ENCODE assay signal across 1 cellular context in the genomic region with DNA sequence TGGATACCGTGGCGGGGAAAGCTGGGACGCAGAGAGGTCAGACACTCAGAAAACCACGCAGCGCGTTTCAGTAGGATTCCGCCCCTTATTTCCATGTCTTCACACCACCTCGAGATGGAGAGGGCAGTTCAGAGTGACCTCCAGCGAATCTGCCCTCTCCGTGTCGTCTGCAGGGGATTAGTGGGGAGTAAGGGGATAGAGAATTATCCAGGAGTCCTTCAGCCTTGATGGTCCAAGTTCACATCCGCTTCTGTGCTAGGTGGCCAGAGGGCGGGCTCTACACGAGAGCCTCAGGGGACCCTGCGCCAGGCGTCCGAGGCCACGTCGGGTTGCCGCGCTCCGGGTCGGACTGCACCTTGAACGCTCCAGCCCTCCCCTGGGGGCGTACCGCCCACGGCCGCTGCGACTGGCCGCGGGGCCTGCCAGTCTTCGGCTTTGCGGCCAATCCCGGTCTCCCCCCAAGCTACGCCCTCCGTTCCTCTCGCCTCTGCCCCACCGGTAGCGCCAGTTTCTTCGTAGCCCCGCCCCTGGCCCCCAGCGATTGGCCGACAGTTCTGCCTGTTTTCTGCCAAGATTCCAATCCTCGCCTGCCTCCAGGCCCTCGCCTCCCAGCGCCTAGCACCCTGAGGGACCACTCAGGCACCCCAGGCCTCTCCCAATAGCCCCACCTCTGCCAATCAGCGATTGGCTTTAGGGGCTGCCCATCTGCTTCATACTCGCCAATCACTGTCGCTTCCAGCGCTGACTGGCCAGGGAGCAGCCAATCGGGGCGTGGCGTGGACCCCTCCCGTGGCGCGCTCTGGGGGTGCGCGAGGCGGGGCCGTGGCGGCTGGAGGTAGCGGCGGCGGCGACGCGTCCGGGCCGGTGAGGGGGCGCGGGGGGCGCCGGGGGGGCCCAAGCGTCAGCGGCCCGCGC.
A peak's percentile ranks its signal among the peaks of the same experiment; 100 is the strongest.
TF ChIP-seq lines count a peak whose summit lies in the region.

A gene with protein sequence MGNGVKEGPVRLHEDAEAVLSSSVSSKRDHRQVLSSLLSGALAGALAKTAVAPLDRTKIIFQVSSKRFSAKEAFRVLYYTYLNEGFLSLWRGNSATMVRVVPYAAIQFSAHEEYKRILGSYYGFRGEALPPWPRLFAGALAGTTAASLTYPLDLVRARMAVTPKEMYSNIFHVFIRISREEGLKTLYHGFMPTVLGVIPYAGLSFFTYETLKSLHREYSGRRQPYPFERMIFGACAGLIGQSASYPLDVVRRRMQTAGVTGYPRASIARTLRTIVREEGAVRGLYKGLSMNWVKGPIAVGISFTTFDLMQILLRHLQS (plus strand): TSS at position 812 of the 915 bp plus-strand sequence. CDS start 32,131 bp downstream, outside the sequence.

TF ChIP-seq in H1, 55 proteins besides CTCF, POLR2A, EP300 and RAD21 (continued from another document):
- peak; percentile 76 for TF ChIP-seq EGR1 (IDR thresholded peaks at IDR 0.05; ENCODE audit: borderline replicate concordance, low read depth, low read length)
